In the genomic region with DNA sequence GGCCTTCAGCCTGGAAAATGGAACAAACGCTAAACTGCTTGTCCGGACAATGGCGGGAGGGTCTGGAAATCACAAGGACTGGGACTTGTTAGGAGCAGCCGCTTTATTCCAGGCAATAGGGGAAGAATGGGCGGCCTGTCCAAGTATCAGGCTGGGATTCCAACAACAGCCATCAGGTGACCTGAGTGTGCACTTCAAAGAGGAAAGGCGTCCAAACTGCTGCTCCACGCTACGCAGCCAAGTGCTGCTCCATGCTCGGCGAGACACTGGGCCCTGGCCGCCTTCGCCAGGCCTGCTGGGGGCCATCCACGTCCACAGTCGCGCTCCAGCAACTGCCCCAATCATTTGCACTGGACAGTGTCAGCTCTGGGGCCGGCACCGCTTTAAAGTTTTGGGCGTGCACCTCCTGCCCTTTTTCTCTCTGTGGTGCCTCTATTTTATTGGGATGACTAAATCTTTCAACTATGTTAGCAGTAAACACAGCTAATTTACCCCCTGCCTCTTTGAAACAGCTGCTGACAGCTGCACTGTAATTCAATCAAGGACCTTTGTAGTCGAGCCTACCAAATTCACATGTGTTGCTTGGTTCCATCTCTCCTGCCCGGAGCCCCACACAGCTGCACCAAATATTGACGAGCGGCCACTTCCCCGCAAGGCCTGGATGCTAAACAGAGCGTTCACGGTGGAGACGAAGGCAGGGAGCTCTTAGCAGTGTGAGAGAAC, we compare ENCODE assay signal across 11 cellular contexts.
DNase-seq lines count a peak whose midpoint lies in the region; ATAC-seq, FAIRE-seq and TF ChIP-seq lines count a peak whose summit lies in the region.
"Had no signal": no experiment of that assay in that cellular context is flagged by ENCODE, and none has a peak within 500 bp of the region (broad histone marks: within the 10 kb centered on the region; RNA-seq: fewer than 3 reads in every experiment).

No MANE protein-coding gene starts in this region.

- H3K4me3 Mint-ChIP-seq in endodermal cell (no peak overlapping the region), mesothelial cell of epicardium (no peak overlapping the region)
- H3K4me3 Mint-ChIP-seq: activated T-cell treated with anti-CD3 and anti-CD28 coated beads, Interleukin-2, amount 50 U/mL, for 24 hours had no signal

- in situ Hi-C loops in brain microvascular endothelial cell (cut with HindIII; ENCODE audit: low pct_ligation_motif_present, low sequenced_read_pairs): no loop called here

- H3K9me3 Mint-ChIP-seq in endodermal cell: peaks cover 12% of the 10 kb centered on the region
- peaks cover 8% of the 10 kb centered on the region for H3K9me3 Mint-ChIP-seq in mesothelial cell of epicardium
- H3K9me3 Mint-ChIP-seq: activated T-cell treated with anti-CD3 and anti-CD28 coated beads, Interleukin-2, amount 50 U/mL, for 24 hours had no signal

- no peak for ATAC-seq in GM21515 (IDR thresholded peaks at IDR 0.05; ENCODE audit: unreplicated experiment)

- peaks cover 22% of the 10 kb centered on the region for H3K36me3 ChIP-seq in endodermal cell (ENCODE audit: control insufficient read depth, insufficient read depth, low read length)
- H3K36me3 ChIP-seq in urinary bladder (ENCODE audit: insufficient read depth): no peaks in the 10 kb centered on the region
- H3K36me3 ChIP-seq in brain microvascular endothelial cell (replicated peaks): no peaks in the 10 kb centered on the region
- H3K36me3 ChIP-seq: ascending aorta, tibial artery had no signal

- peaks cover 67% of the 10 kb centered on the region for H3K36me3 Mint-ChIP-seq in endodermal cell (ENCODE audit: low read depth)
- peaks cover 22% of the 10 kb centered on the region for H3K36me3 Mint-ChIP-seq in mesothelial cell of epicardium

- H3K27me3 ChIP-seq in endodermal cell (ENCODE audit: control insufficient read depth, insufficient read depth, low read length, poor library complexity, severe bottlenecking) (no peaks in the 10 kb centered on the region), brain microvascular endothelial cell (replicated peaks) (no peaks in the 10 kb centered on the region)
- H3K27me3 ChIP-seq: ascending aorta had no signal

- peak overlapping the region; percentile 68 for H3K27ac ChIP-seq in endodermal cell (ENCODE audit: low read depth, low read length)
- peak overlapping the region; percentile 64 for H3K27ac ChIP-seq in urinary bladder (ENCODE audit: low read depth)
- H3K27ac ChIP-seq in brain microvascular endothelial cell: no peak overlapping the region
- H3K27ac ChIP-seq: ascending aorta, tibial artery had no signal

- peaks cover 4% of the 10 kb centered on the region for H3K9me3 ChIP-seq in endodermal cell (ENCODE audit: control insufficient read depth, low read length)
- H3K9me3 ChIP-seq: ascending aorta, tibial artery had no signal

- no peak overlapping the region for H3K4me3 ChIP-seq in endodermal cell (ENCODE audit: low read length)
- no peak overlapping the region for H3K4me3 ChIP-seq in urinary bladder (ENCODE audit: low read depth, low read length)
- no peak overlapping the region for H3K4me3 ChIP-seq in brain microvascular endothelial cell (ENCODE audit: low read depth, low read length)
- H3K4me3 ChIP-seq: ascending aorta, tibial artery had no signal

- H3K4me1 ChIP-seq in endodermal cell (ENCODE audit: control insufficient read depth, insufficient read depth, low read length) (no peaks in the 10 kb centered on the region), urinary bladder (ENCODE audit: insufficient read depth) (no peaks in the 10 kb centered on the region)
- H3K4me1 ChIP-seq: ascending aorta, tibial artery had no signal

- H3K27me3 Mint-ChIP-seq in endodermal cell (ENCODE audit: insufficient read depth) (no peaks in the 10 kb centered on the region), mesothelial cell of epicardium (ENCODE audit: low read depth) (no peaks in the 10 kb centered on the region)

- H3K27ac Mint-ChIP-seq in endodermal cell (no peak overlapping the region), mesothelial cell of epicardium (peak overlapping the region; percentile 50)
- H3K27ac Mint-ChIP-seq: activated T-cell treated with anti-CD3 and anti-CD28 coated beads, Interleukin-2, amount 50 U/mL, for 24 hours had no signal

- H3K4me1 Mint-ChIP-seq in endodermal cell (peaks cover 4% of the 10 kb centered on the region), mesothelial cell of epicardium (peaks cover 6% of the 10 kb centered on the region)

- peak; percentile 46 for DNase-seq in HTR-8/SVneo (ENCODE audit: insufficient read length, low spot score)
- DNase-seq in endodermal cell: peak; percentile 56
- no peak for DNase-seq in mesothelial cell of epicardium (ENCODE audit: low spot score in 2 of 2, unreplicated experiment in 2 of 2)
- no peak for DNase-seq in OCI-M2 (lab: John Stamatoyannopoulos, UW; ENCODE audit: unreplicated experiment)
- DNase-seq in brain microvascular endothelial cell: no peak
- DNase-seq: activated T-cell treated with anti-CD3 and anti-CD28 coated beads, Interleukin-2, amount 50 U/mL, for 24 hours; NCI-H1930; tibial artery had no signal

- TF ChIP-seq CTCF in endodermal cell (conservative IDR thresholded peaks at IDR 0.05): no peak
- TF ChIP-seq CTCF in mesothelial cell of epicardium (IDR thresholded peaks at IDR 0.05; ENCODE audit: unreplicated experiment): no peak
- TF ChIP-seq CTCF in brain microvascular endothelial cell (IDR thresholded peaks at IDR 0.05; ENCODE audit: low read depth, low read length, missing control alignments): no peak

- no peak for FAIRE-seq in HTR-8/SVneo (lab: Jason Lieb, UNC)

- no peak overlapping the region for H3K9ac ChIP-seq in endodermal cell (ENCODE audit: extremely low read depth, low read length, poor library complexity, severe bottlenecking)

- 73 to 84% methylated on average over 17 to 26 of the region's 26 CpGs for WGBS in endodermal cell (ENCODE audit: insufficient coverage in 1 of 2, insufficient read length in 1 of 2), 2 experiments
- WGBS in urinary bladder: 36% methylated on average over 26 of the region's 26 CpGs

Comparison
In these comparisons a context has a peak if more than half of its experiments do, and no peak if none do; other contexts are left out.
1. DNase-seq: peak in HTR-8/SVneo (single experiment) and endodermal cell (single experiment); none in mesothelial cell of epicardium (0 of 2), OCI-M2 (single experiment) and brain microvascular endothelial cell (single experiment).